24 cellular contexts compared by ENCODE assay signal in genomic region chr11:105718641-105719040, GRCh38.
DNase-seq lines count a peak whose midpoint lies in the region; ATAC-seq and TF ChIP-seq lines count a peak whose summit lies in the region.
"Had no signal": no experiment of that assay in that cellular context is flagged by ENCODE, and none has a peak within 500 bp of the region (broad histone marks: within the 10 kb centered on the region; RNA-seq: fewer than 3 reads in every experiment).

No MANE protein-coding gene starts in this region.

- 0 out of 2 replicates have a peak, but pooled peaks cover 4% of the 10 kb centered on the region for H3K36me3 Mint-ChIP-seq in WTC11
- H3K36me3 Mint-ChIP-seq in activated CD4-positive, alpha-beta memory T cell treated with anti-CD3 and anti-CD28 coated beads for 36 hours: no peaks in the 10 kb centered on the region
- H3K36me3 Mint-ChIP-seq: activated naive CD4-positive, alpha-beta T cell treated with anti-CD3 and anti-CD28 coated beads, Interleukin-2, amount 50 U/mL, for 72 hours; CD14-positive monocyte had no signal

- H3K4me2 ChIP-seq in trophoblast cell (ENCODE audit: low read length): no peak overlapping the region

- no peaks in the 10 kb centered on the region for H3K27me3 ChIP-seq in trophoblast cell (ENCODE audit: insufficient read depth, low read length)
- H3K27me3 ChIP-seq: heart left ventricle, stomach, transverse colon had no signal

- H2AFZ ChIP-seq in trophoblast cell (ENCODE audit: insufficient read depth, low read length, poor library complexity): no peak overlapping the region

- H3K4me3 ChIP-seq in trophoblast cell (ENCODE audit: low read depth, low read length): no peak overlapping the region
- H3K4me3 ChIP-seq: heart left ventricle, stomach, transverse colon had no signal

- H2BK12ac ChIP-seq in trophoblast cell (ENCODE audit: low read length): no peak overlapping the region

- ATAC-seq in WTC11 (peak; percentile 28; the same call in 1 of the 2 replicates), GM18520 (IDR thresholded peaks at IDR 0.05; ENCODE audit: unreplicated experiment) (no peak)
- ATAC-seq: heart left ventricle had no signal

- no peak overlapping the region for H3K4me3 Mint-ChIP-seq in WTC11
- no peak overlapping the region for H3K4me3 Mint-ChIP-seq in activated CD4-positive, alpha-beta memory T cell treated with anti-CD3 and anti-CD28 coated beads for 36 hours
- H3K4me3 Mint-ChIP-seq: CD14-positive monocyte; T-helper 2 cell treated with Interferon-gamma antibody and Interleukin-4, amounts not matched to agents 5 μg/mL and 100 μg/mL, for 36 hours had no signal

- no CpG with 5 or more reads among the region's 5 CpGs for WGBS in trophoblast cell (ENCODE audit: extremely low coverage, insufficient coverage, insufficient read length)

- no peaks in the 10 kb centered on the region for H3K79me2 ChIP-seq in trophoblast cell (ENCODE audit: control insufficient read depth, insufficient read depth, low read length, poor library complexity)

- H3K9me3 ChIP-seq in trophoblast cell (ENCODE audit: insufficient read depth, low read depth, low read length): no peaks in the 10 kb centered on the region
- H3K9me3 ChIP-seq: heart left ventricle, stomach, transverse colon had no signal

- no peak overlapping the region for H2BK120ac ChIP-seq in trophoblast cell (ENCODE audit: insufficient read depth, low read length, poor library complexity)

- intact Hi-C loops in activated CD4-positive, alpha-beta memory T cell treated with anti-CD3 and anti-CD28 coated beads for 36 hours (cut with micrococcal nuclease): no loop called here

- H4K91ac ChIP-seq in trophoblast cell (ENCODE audit: low read depth, low read length): no peak overlapping the region

- peak overlapping the region; percentile 14 for H3K27ac Mint-ChIP-seq in WTC11
- H3K27ac Mint-ChIP-seq in activated CD4-positive, alpha-beta memory T cell treated with anti-CD3 and anti-CD28 coated beads for 36 hours: no peak overlapping the region
- H3K27ac Mint-ChIP-seq: activated naive CD4-positive, alpha-beta T cell treated with anti-CD3 and anti-CD28 coated beads, Interleukin-2, amount 50 U/mL, for 72 hours; activated T-helper 2 cell treated with anti-CD3 and anti-CD28 coated beads, Interferon-gamma antibody, Interleukin-2, Interleukin-4, amounts not matched to agents 10 μg/mL and 5 μg/mL and 100 μg/mL, durations not matched to agents 14 hours and 24 hours and 36 hours; CD14-positive monocyte; progenitor cell of endocrine pancreas; T-helper 2 cell treated with Interferon-gamma antibody and Interleukin-4, amounts not matched to agents 5 μg/mL and 100 μg/mL, for 36 hours had no signal

- no peaks in the 10 kb centered on the region for H3K27me3 Mint-ChIP-seq in WTC11 (ENCODE audit: low read depth)
- H3K27me3 Mint-ChIP-seq in activated CD4-positive, alpha-beta memory T cell treated with anti-CD3 and anti-CD28 coated beads for 36 hours: peaks cover 1% of the 10 kb centered on the region
- H3K27me3 Mint-ChIP-seq: progenitor cell of endocrine pancreas had no signal

- CTCF ChIA-PET in WTC11 (lab: Charles Lee): no interaction called here
- CTCF ChIA-PET in activated CD4-positive, alpha-beta memory T cell treated with anti-CD3 and anti-CD28 coated beads for 36 hours (lab: Charles Lee): no interaction called here

- no peak overlapping the region for H3K9ac ChIP-seq in trophoblast cell (ENCODE audit: low read length)

- peaks cover 20% of the 10 kb centered on the region for H3K4me1 Mint-ChIP-seq in WTC11
- no peaks in the 10 kb centered on the region for H3K4me1 Mint-ChIP-seq in activated CD4-positive, alpha-beta memory T cell treated with anti-CD3 and anti-CD28 coated beads for 36 hours (ENCODE audit: low read depth)
- H3K4me1 Mint-ChIP-seq: CD14-positive monocyte had no signal

- no peak overlapping the region for H3K23ac ChIP-seq in trophoblast cell (ENCODE audit: low read length)

- no peak overlapping the region for H4K8ac ChIP-seq in trophoblast cell (ENCODE audit: low read depth, low read length)

- H3K4ac ChIP-seq in trophoblast cell (ENCODE audit: low read depth, low read length): no peak overlapping the region

- no peak overlapping the region for H2AK5ac ChIP-seq in trophoblast cell (ENCODE audit: low read length)

- no peak overlapping the region for H4K12ac ChIP-seq in trophoblast cell (ENCODE audit: low read depth, low read length)

- POLR2A ChIA-PET in WTC11 (lab: Charles Lee): interaction anchor here (0.9 kb wide), 1 partner anchor 22 kb away, joined by 3 read pairs; no protein-coding TSS in a partner anchor
- POLR2A ChIA-PET in activated CD4-positive, alpha-beta memory T cell treated with anti-CD3 and anti-CD28 coated beads for 36 hours (lab: Charles Lee): no interaction called here

- no peak overlapping the region for H2BK5ac ChIP-seq in trophoblast cell (ENCODE audit: low read depth, low read length, poor library complexity)

- no peak for TF ChIP-seq CTCF in WTC11 (IDR thresholded peaks at IDR 0.05)

- DNase-seq in HK-2 (ENCODE audit: unreplicated experiment): peak; percentile 40
- no peak for DNase-seq in WTC11 (ENCODE audit: low spot score)
- peak; percentile 22 for DNase-seq in iPS-NIHi11 (ENCODE audit: low spot score)
- peak; percentile 4 to 15 for DNase-seq in trophoblast cell
- DNase-seq in activated CD4-positive, alpha-beta memory T cell treated with anti-CD3 and anti-CD28 coated beads for 36 hours: no peak
- no peak for DNase-seq in COLO668 (lab: John Stamatoyannopoulos, UW; ENCODE audit: unreplicated experiment)
- no peak for DNase-seq in SKM-1 (lab: John Stamatoyannopoulos, UW; ENCODE audit: unreplicated experiment)
- DNase-seq: activated CD4-positive, alpha-beta T cell treated with anti-CD3 and anti-CD28 coated beads, Interleukin-2, amount 50 U/mL, for 1 hour; activated CD8-positive, alpha-beta memory T cell treated with anti-CD3 and anti-CD28 coated beads, Interleukin-2, amount 50 U/mL, for 4 hours; aorta; cerebellar nuclear complex; DMS 273 treated with DMSO at 0.1 percent for 48 hours; heart left ventricle; NCI-H1105; stimulated activated CD8-positive, alpha-beta memory T cell treated with anti-CD3 and anti-CD28 coated beads, Interleukin-4, amount 100 ng/mL, for 48 hours; stomach; transverse colon had no signal

- no peak overlapping the region for H3K27ac ChIP-seq in trophoblast cell (ENCODE audit: low read depth, low read length)
- H3K27ac ChIP-seq: heart left ventricle, SK-N-MC, stomach, transverse colon had no signal

- H3K79me1 ChIP-seq in trophoblast cell (ENCODE audit: low read length): no peaks in the 10 kb centered on the region

- H3K36me3 ChIP-seq in trophoblast cell (ENCODE audit: control insufficient read depth in 1 of 2, insufficient read depth in 2 of 2, low read length in 2 of 2): no peaks in the 10 kb centered on the region
- H3K36me3 ChIP-seq: heart left ventricle, stomach, transverse colon had no signal

- peaks cover 3% of the 10 kb centered on the region for H3K9me3 Mint-ChIP-seq in WTC11
- H3K9me3 Mint-ChIP-seq in activated CD4-positive, alpha-beta memory T cell treated with anti-CD3 and anti-CD28 coated beads for 36 hours: no peaks in the 10 kb centered on the region
- H3K9me3 Mint-ChIP-seq: activated T-helper 2 cell treated with anti-CD3 and anti-CD28 coated beads, Interferon-gamma antibody, Interleukin-2, Interleukin-4, amounts not matched to agents 10 μg/mL and 5 μg/mL and 100 μg/mL, durations not matched to agents 14 hours and 24 hours and 36 hours; T-helper 2 cell treated with Interferon-gamma antibody and Interleukin-4, amounts not matched to agents 5 μg/mL and 100 μg/mL, for 36 hours had no signal

- H3K14ac ChIP-seq in trophoblast cell (ENCODE audit: low read length): no peak overlapping the region

- no peaks in the 10 kb centered on the region for H3K4me1 ChIP-seq in trophoblast cell (ENCODE audit: control insufficient read depth in 1 of 2, insufficient read depth in 2 of 2, low read length in 2 of 2)
- H3K4me1 ChIP-seq: heart left ventricle, stomach, transverse colon had no signal

- H3K18ac ChIP-seq in trophoblast cell (ENCODE audit: low read length): no peak overlapping the region

TF ChIP-seq in WTC11, 78 proteins besides CTCF, POLR2A, EP300 and RAD21:
- no peak for TF ChIP-seq MAX (CRISPR knock-in tag; IDR thresholded peaks at IDR 0.05)

Comparison
In these comparisons a context has a peak if more than half of its experiments do, and no peak if none do; other contexts are left out.
1. DNase-seq: peak in HK-2 (single experiment), iPS-NIHi11 (single experiment) and trophoblast cell (2 of 2); none in WTC11 (single experiment), activated CD4-positive, alpha-beta memory T cell treated with anti-CD3 and anti-CD28 coated beads for 36 hours (single experiment), COLO668 (single experiment) and SKM-1 (single experiment).